Comparison of ENCODE assay signal across 25 cellular contexts in genomic region chr12:72075891-72076557, GRCh38.
A peak's percentile ranks its signal among the peaks of the same experiment; 100 is the strongest.
DNase-seq lines count a peak whose midpoint lies in the region; ATAC-seq and TF ChIP-seq lines count a peak whose summit lies in the region.
"Had no signal": no experiment of that assay in that cellular context is flagged by ENCODE, and none has a peak within 500 bp of the region (broad histone marks: within the 10 kb centered on the region; RNA-seq: fewer than 3 reads in every experiment).

No MANE protein-coding gene starts in this region.

- no peak for TF ChIP-seq CTCF in neural cell (IDR thresholded peaks at IDR 0.05; ENCODE audit: poor library complexity, severe bottlenecking)

- no peak for TF ChIP-seq RAD21 in neural cell (conservative IDR thresholded peaks at IDR 0.05)

- H3K27ac Mint-ChIP-seq in activated CD4-positive, alpha-beta memory T cell treated with anti-CD3 and anti-CD28 coated beads for 36 hours = no peak overlapping the region
- H3K27ac Mint-ChIP-seq: activated CD8-positive, alpha-beta T cell treated with anti-CD3 and anti-CD28 coated beads, Interleukin-2, amount 10 ng/mL, durations not matched to agents 7 days and 5 days; activated naive CD8-positive, alpha-beta T cell treated with anti-CD3 and anti-CD28 coated beads for 36 hours had no signal

- H3K4me3 Mint-ChIP-seq in activated CD4-positive, alpha-beta memory T cell treated with anti-CD3 and anti-CD28 coated beads for 36 hours = no peak overlapping the region
- H3K4me3 Mint-ChIP-seq: activated CD8-positive, alpha-beta T cell treated with anti-CD3 and anti-CD28 coated beads, Interleukin-2, amount 10 ng/mL, durations not matched to agents 7 days and 5 days; activated naive CD8-positive, alpha-beta T cell treated with anti-CD3 and anti-CD28 coated beads for 36 hours; nephron had no signal

- H3K9me3 ChIP-seq in neural cell (ENCODE audit: low read length) = no peaks in the 10 kb centered on the region
- H3K9me3 ChIP-seq: ascending aorta, pancreas, tibial artery had no signal

- peaks cover 2% of the 10 kb centered on the region for H3K27me3 Mint-ChIP-seq in activated CD4-positive, alpha-beta memory T cell treated with anti-CD3 and anti-CD28 coated beads for 36 hours
- H3K27me3 Mint-ChIP-seq: activated naive CD8-positive, alpha-beta T cell treated with anti-CD3 and anti-CD28 coated beads for 36 hours had no signal

- H3K9me3 Mint-ChIP-seq in activated CD4-positive, alpha-beta memory T cell treated with anti-CD3 and anti-CD28 coated beads for 36 hours = peaks cover 9% of the 10 kb centered on the region

- peaks cover 3% of the 10 kb centered on the region for H3K36me3 Mint-ChIP-seq in activated CD4-positive, alpha-beta memory T cell treated with anti-CD3 and anti-CD28 coated beads for 36 hours
- H3K36me3 Mint-ChIP-seq: activated naive CD8-positive, alpha-beta T cell treated with anti-CD3 and anti-CD28 coated beads for 36 hours had no signal

- H3K4me3 ChIP-seq in neural cell (ENCODE audit: low read length) = no peak overlapping the region
- H3K4me3 ChIP-seq: ascending aorta; BLaER1 treated with 17β-estradiol and CSF1 and Interleukin-3, amounts not matched to agents 10 nM and 100 nM; cardiac muscle cell; esophagus squamous epithelium; heart right ventricle; pancreas; tibial artery had no signal

- H4K20me1 ChIP-seq in neural cell (ENCODE audit: insufficient read depth) = no peaks in the 10 kb centered on the region
- H4K20me1 ChIP-seq: BLaER1 treated with 17β-estradiol and CSF1 and Interleukin-3, amounts not matched to agents 10 nM and 100 nM had no signal

- H3K9me2 ChIP-seq in neural cell (ENCODE audit: insufficient read depth, low read length) = no peaks in the 10 kb centered on the region

- no peak for TF ChIP-seq EP300 in neural cell (conservative IDR thresholded peaks at IDR 0.05; ENCODE audit: poor library complexity, severe bottlenecking)

- H2AFZ ChIP-seq in neural cell (ENCODE audit: low read depth, low read length) = no peak overlapping the region

- no peaks in the 10 kb centered on the region for H3K79me2 ChIP-seq in neural cell (replicated peaks; ENCODE audit: insufficient read depth, low read length)

- H3F3A ChIP-seq in neural cell (ENCODE audit: insufficient read depth, low read length, poor library complexity, severe bottlenecking) = peaks cover 13% of the 10 kb centered on the region

- H3K36me3 ChIP-seq in neural cell (ENCODE audit: insufficient read depth, low read length) = no peaks in the 10 kb centered on the region
- H3K36me3 ChIP-seq: ascending aorta; BLaER1 treated with 17β-estradiol and CSF1 and Interleukin-3, amounts not matched to agents 10 nM and 100 nM; cardiac muscle cell; esophagus squamous epithelium; heart right ventricle; pancreas; tibial artery had no signal

- CTCF ChIA-PET in activated CD4-positive, alpha-beta memory T cell treated with anti-CD3 and anti-CD28 coated beads for 36 hours (lab: Charles Lee) = no interaction called here

- intact Hi-C loops in activated CD4-positive, alpha-beta memory T cell treated with anti-CD3 and anti-CD28 coated beads for 36 hours (cut with micrococcal nuclease) = no loop called here

- DNase-seq in COR-L47 (lab: John Stamatoyannopoulos, UW) (peak; percentile 24), NCI-H1417 (lab: John Stamatoyannopoulos, UW) (peak in 2 of 3 experiments; percentile 68 to 88), SHP77 treated with DMSO at 0.1 percent for 48 hours (lab: John Stamatoyannopoulos, UW) (peak; percentile 89), NCI-H446 (lab: John Stamatoyannopoulos, UW) (no peak)
- no peak for DNase-seq in activated CD4-positive, alpha-beta memory T cell treated with anti-CD3 and anti-CD28 coated beads for 36 hours
- DNase-seq: activated CD8-positive, alpha-beta T cell treated with anti-CD3 and anti-CD28 coated beads, Interleukin-2, amount 10 ng/mL, durations not matched to agents 7 days and 5 days; activated effector memory CD4-positive, alpha-beta T cell treated with Interleukin-2 at 50 U/mL for 16 hours; activated naive CD8-positive, alpha-beta T cell treated with anti-CD3 and anti-CD28 coated beads for 36 hours; activated T-cell treated with anti-CD3 and anti-CD28 coated beads for 4 hours; Caco-2; DND-41; esophagus squamous epithelium; foreskin melanocyte; heart right ventricle; NCI-H2029 treated with DMSO at 0.1 percent for 48 hours; stimulated activated CD8-positive, alpha-beta memory T cell treated with anti-CD3 and anti-CD28 coated beads, Interleukin-4, amount 100 ng/mL, for 48 hours; T-helper 2 cell; tibial artery had no signal

- no peaks in the 10 kb centered on the region for H3K4me1 Mint-ChIP-seq in activated CD4-positive, alpha-beta memory T cell treated with anti-CD3 and anti-CD28 coated beads for 36 hours (ENCODE audit: low read depth)
- H3K4me1 Mint-ChIP-seq: activated naive CD8-positive, alpha-beta T cell treated with anti-CD3 and anti-CD28 coated beads for 36 hours had no signal

- peak overlapping the region; percentile 90 for H3K27ac ChIP-seq in neural cell (ENCODE audit: low read length)
- H3K27ac ChIP-seq: ascending aorta; BLaER1 treated with 17β-estradiol and CSF1 and Interleukin-3, amounts not matched to agents 10 nM and 100 nM; cardiac muscle cell; esophagus squamous epithelium; heart right ventricle; pancreas; tibial artery had no signal

- POLR2A ChIA-PET in activated CD4-positive, alpha-beta memory T cell treated with anti-CD3 and anti-CD28 coated beads for 36 hours (lab: Charles Lee) = no interaction called here

- H3K27me3 ChIP-seq in neural cell (ENCODE audit: insufficient read depth, low read depth, low read length) = no peaks in the 10 kb centered on the region
- H3K27me3 ChIP-seq: ascending aorta; BLaER1 treated with 17β-estradiol and CSF1 and Interleukin-3, amounts not matched to agents 10 nM and 100 nM; cardiac muscle cell; esophagus squamous epithelium; heart right ventricle; pancreas; tibial artery had no signal

- no peak overlapping the region for H3K9ac ChIP-seq in neural cell (ENCODE audit: low read length)
- H3K9ac ChIP-seq: BLaER1 treated with 17β-estradiol and CSF1 and Interleukin-3, amounts not matched to agents 10 nM and 100 nM had no signal

- no peak for ATAC-seq in HG03439 (IDR thresholded peaks at IDR 0.05; ENCODE audit: unreplicated experiment)
- ATAC-seq: activated CD8-positive, alpha-beta T cell treated with anti-CD3 and anti-CD28 coated beads, Interleukin-2, amount 10 ng/mL, durations not matched to agents 7 days and 5 days; heart right ventricle; pancreas had no signal

- H3K4me2 ChIP-seq in neural cell (ENCODE audit: low read length) = no peak overlapping the region
- H3K4me2 ChIP-seq: BLaER1 treated with 17β-estradiol and CSF1 and Interleukin-3, amounts not matched to agents 10 nM and 100 nM had no signal

TF ChIP-seq in neural cell, 6 proteins besides CTCF, POLR2A, EP300 and RAD21:
- no peak for TF ChIP-seq SMC3 (conservative IDR thresholded peaks at IDR 0.05; ENCODE audit: poor library complexity)
- no peak for TF ChIP-seq TAF1 (IDR thresholded peaks at IDR 0.05; ENCODE audit: low read depth)
- TF ChIP-seq REST (IDR thresholded peaks at IDR 0.05; ENCODE audit: borderline replicate concordance) = no peak
- TF ChIP-seq POLR2AphosphoS5 (IDR thresholded peaks at IDR 0.05) = no peak
- no peak for TF ChIP-seq EZH2 (IDR thresholded peaks at IDR 0.05; ENCODE audit: borderline replicate concordance, insufficient read depth, low read length, poor library complexity, severe bottlenecking)
- TF ChIP-seq MXI1 (conservative IDR thresholded peaks at IDR 0.05; ENCODE audit: poor library complexity, severe bottlenecking) = no peak

Comparison
In these comparisons a context has a peak if more than half of its experiments do, and no peak if none do; other contexts are left out.
1. DNase-seq: peak in COR-L47 (single experiment), NCI-H1417 (2 of 3) and SHP77 treated with DMSO at 0.1 percent for 48 hours (single experiment); none in activated CD4-positive, alpha-beta memory T cell treated with anti-CD3 and anti-CD28 coated beads for 36 hours (single experiment) and NCI-H446 (0 of 2).